In the genomic region with DNA sequence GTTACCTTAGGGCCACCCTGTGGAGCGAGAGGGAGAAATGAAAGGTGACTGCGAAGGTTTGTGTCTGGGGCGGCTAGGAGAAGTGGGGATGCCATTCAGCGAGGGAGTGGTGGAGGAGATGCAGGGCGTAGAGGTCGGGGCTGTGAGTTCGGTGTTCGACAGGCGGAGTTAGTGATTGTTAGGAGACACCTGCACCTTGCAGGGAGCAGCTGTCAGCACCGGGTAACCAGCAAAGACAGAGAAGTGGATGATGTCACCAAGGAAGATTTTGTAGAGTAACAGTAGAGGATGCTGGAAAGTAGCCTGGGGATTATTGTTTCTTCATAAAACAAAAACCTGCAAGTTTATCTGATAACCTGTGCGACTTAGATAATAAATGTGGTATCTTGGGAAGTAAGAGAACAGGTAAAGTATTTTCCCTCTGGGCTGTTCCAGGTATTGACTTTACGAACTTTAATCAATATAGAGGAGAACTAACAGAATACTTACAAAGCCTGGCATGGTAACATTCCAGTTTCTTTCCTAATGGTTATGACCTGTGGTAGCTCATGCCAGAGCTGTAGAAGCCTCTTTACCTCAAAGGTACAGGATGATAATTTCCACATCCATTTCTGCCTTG, we compare ENCODE assay signal across 24 cellular contexts.
A peak's percentile ranks its signal among the peaks of the same experiment; 100 is the strongest.
DNase-seq lines count a peak whose midpoint lies in the region; ATAC-seq, FAIRE-seq and TF ChIP-seq lines count a peak whose summit lies in the region.
"Had no signal": no experiment of that assay in that cellular context is flagged by ENCODE, and none has a peak within 500 bp of the region (broad histone marks: within the 10 kb centered on the region; RNA-seq: fewer than 3 reads in every experiment).

No MANE protein-coding gene starts in this region.

- peaks cover 88% of the 10 kb centered on the region for H3K79me2 ChIP-seq in SK-N-SH (ENCODE audit: insufficient read depth)
- H3K79me2 ChIP-seq in smooth muscle cell (ENCODE audit: low read depth): peaks cover 85% of the 10 kb centered on the region

- H3K4me1 ChIP-seq in SK-N-SH (ENCODE audit: control insufficient read depth in 1 of 2, insufficient read depth in 2 of 2, low read depth in 1 of 2, low read length in 1 of 2): peaks cover 3 to 28% of the 10 kb centered on the region in 2 experiments; a peak in 3 of 4 replicates
- H3K4me1 ChIP-seq in smooth muscle cell (ENCODE audit: low read depth): peaks cover 15% of the 10 kb centered on the region

- H3K4me3 Mint-ChIP-seq in glutamatergic neuron (ENCODE audit: unreplicated experiment): peak overlapping the region; percentile 16
- H3K4me3 Mint-ChIP-seq: activated T-helper 1 cell treated with anti-CD3 and anti-CD28 coated beads, Interleukin-12 subunit alpha, Interleukin-12 subunit beta, Interleukin-2, Interleukin-4 antibody, amounts not matched to agents 30 ng/mL and 10 ng/mL and 1 ng/mL, durations not matched to agents 14 hours and 24 hours and 36 hours; neural crest cell; stimulated activated memory B cell treated with anti-CD40 and anti-IgM and Interleukin-4, amounts not matched to agents 10 μg/mL and 1 μg/mL and 100 μg/mL, for 72 hours had no signal

- no peak for TF ChIP-seq RAD21 in SK-N-SH (IDR thresholded peaks at IDR 0.05; ENCODE audit: low read length)

- CTCF ChIA-PET in SK-N-SH (lab: Yijun Ruan, JAX): interaction anchor here (1.3 to 1.7 kb wide), 2 partner anchors 185 to 413 kb away, joined by 7 to 8 read pairs; no protein-coding TSS in a partner anchor

- no peaks in the 10 kb centered on the region for H3K36me3 Mint-ChIP-seq in glutamatergic neuron (ENCODE audit: unreplicated experiment)
- H3K36me3 Mint-ChIP-seq: stimulated activated memory B cell treated with anti-CD40 and anti-IgM and Interleukin-4, amounts not matched to agents 10 μg/mL and 1 μg/mL and 100 μg/mL, for 72 hours had no signal

- peaks cover 16% of the 10 kb centered on the region for H3F3A ChIP-seq in SK-N-SH (replicated peaks; ENCODE audit: insufficient read depth)
- H3F3A ChIP-seq in smooth muscle cell (ENCODE audit: low read depth): peaks cover 17% of the 10 kb centered on the region

- POLR2A ChIA-PET in SK-N-SH (lab: Yijun Ruan, JAX): no interaction called here

- no peaks in the 10 kb centered on the region for H3K9me2 ChIP-seq in SK-N-SH

- H3K9ac ChIP-seq in SK-N-SH (no peak overlapping the region; the same call in 1 of the 2 replicates), smooth muscle cell (ENCODE audit: low read depth) (no peak overlapping the region)

- H3K4me2 ChIP-seq in SK-N-SH: peak overlapping the region; percentile 49
- H3K4me2 ChIP-seq in smooth muscle cell: peak overlapping the region; percentile 50

- H3K9me3 Mint-ChIP-seq in glutamatergic neuron (ENCODE audit: unreplicated experiment): peaks cover 2% of the 10 kb centered on the region
- H3K9me3 Mint-ChIP-seq: activated T-helper 1 cell treated with anti-CD3 and anti-CD28 coated beads, Interleukin-12 subunit alpha, Interleukin-12 subunit beta, Interleukin-2, Interleukin-4 antibody, amounts not matched to agents 30 ng/mL and 10 ng/mL and 1 ng/mL, durations not matched to agents 14 hours and 24 hours and 36 hours; neural crest cell; stimulated activated memory B cell treated with anti-CD40 and anti-IgM and Interleukin-4, amounts not matched to agents 10 μg/mL and 1 μg/mL and 100 μg/mL, for 72 hours had no signal

- ATAC-seq in SK-N-SH treated with all-trans-retinoic acid at 6 μM for 48 hours: no peak
- ATAC-seq in HG02970 (IDR thresholded peaks at IDR 0.05; ENCODE audit: low FRiP score, unreplicated experiment): no peak
- ATAC-seq: mucosa of descending colon; stimulated activated memory B cell treated with anti-CD40 and anti-IgM and Interleukin-4, amounts not matched to agents 10 μg/mL and 1 μg/mL and 100 μg/mL, for 72 hours had no signal

- TF ChIP-seq CTCF in SK-N-SH (IDR thresholded peaks at IDR 0.05): no peak
- TF ChIP-seq CTCF in glutamatergic neuron (IDR thresholded peaks at IDR 0.05; ENCODE audit: partially characterized antibody, unreplicated experiment): no peak
- no peak for TF ChIP-seq CTCF in smooth muscle cell (IDR thresholded peaks at IDR 0.05; ENCODE audit: borderline replicate concordance, insufficient read depth, poor library complexity, severe bottlenecking)

- H3K4me3 ChIP-seq in SK-N-SH (ENCODE audit: low read depth in 2 of 2, low read length in 1 of 2) (no peak overlapping the region), smooth muscle cell (no peak overlapping the region)
- H3K4me3 ChIP-seq: cardiac muscle cell, mucosa of descending colon, psoas muscle, suprapubic skin had no signal

- 95% methylated on average over 12 of the region's 12 CpGs for WGBS in SK-N-SH (ENCODE audit: low lambda C conversion rate)
- WGBS in smooth muscle cell (ENCODE audit: low lambda C conversion rate): 83% methylated on average over 12 of the region's 12 CpGs

- peak overlapping the region; percentile 36 for H3K27ac Mint-ChIP-seq in glutamatergic neuron (ENCODE audit: unreplicated experiment)
- H3K27ac Mint-ChIP-seq: activated T-helper 1 cell treated with anti-CD3 and anti-CD28 coated beads, Interleukin-12 subunit alpha, Interleukin-12 subunit beta, Interleukin-2, Interleukin-4 antibody, amounts not matched to agents 30 ng/mL and 10 ng/mL and 1 ng/mL, durations not matched to agents 14 hours and 24 hours and 36 hours; stimulated activated memory B cell treated with anti-CD40 and anti-IgM and Interleukin-4, amounts not matched to agents 10 μg/mL and 1 μg/mL and 100 μg/mL, for 72 hours had no signal

- H3K27me3 Mint-ChIP-seq in glutamatergic neuron (ENCODE audit: unreplicated experiment): peaks cover 5% of the 10 kb centered on the region

- no peak for DNase-seq in SK-N-SH
- peak; percentile 5 for DNase-seq in NCI-H146 treated with DMSO at 0.1 percent for 48 hours (lab: John Stamatoyannopoulos, UW; ENCODE audit: unreplicated experiment)
- no peak for DNase-seq in glutamatergic neuron
- no peak for DNase-seq in smooth muscle cell (lab: John Stamatoyannopoulos, UW; ENCODE audit: unreplicated experiment)
- DNase-seq in activated CD4-positive, alpha-beta T cell treated with anti-CD3 and anti-CD28 coated beads for 4 hours: no peak
- DNase-seq in urothelium cell line (ENCODE audit: low spot score): no peak
- DNase-seq: activated naive CD4-positive, alpha-beta T cell treated with anti-CD3 and anti-CD28 coated beads, Interleukin-2, amount 50 U/mL, for 16 hours; amygdala; cortex of kidney; islet precursor cell; mucosa of descending colon; NCI-H2081 treated with DMSO at 0.1 percent for 48 hours; NCI-H526; psoas muscle; small intestine; stimulated activated CD4-positive, alpha-beta T cell treated with anti-CD3 and anti-CD28 coated beads, Interleukin-2, amount 100 ng/mL, for 48 hours had no signal

- FAIRE-seq in urothelium cell line (lab: Jason Lieb, UNC): no peak
- FAIRE-seq: small intestine had no signal

- peaks cover 30% of the 10 kb centered on the region for H3K4me1 Mint-ChIP-seq in glutamatergic neuron (ENCODE audit: low read depth, unreplicated experiment)

- H2AFZ ChIP-seq in SK-N-SH (ENCODE audit: low read depth) (no peak overlapping the region), smooth muscle cell (ENCODE audit: low read depth) (no peak overlapping the region)

- H3K27me3 ChIP-seq in SK-N-SH (ENCODE audit: insufficient read depth) (no peaks in the 10 kb centered on the region), smooth muscle cell (ENCODE audit: low read depth) (no peaks in the 10 kb centered on the region)
- H3K27me3 ChIP-seq: cardiac muscle cell, suprapubic skin had no signal

- H3K36me3 ChIP-seq in SK-N-SH (replicated peaks in 1 of 2; ENCODE audit: control insufficient read depth in 1 of 2, insufficient read depth in 2 of 2, low read length in 1 of 2) (peaks cover 0 to 4% of the 10 kb centered on the region in 2 experiments), smooth muscle cell (ENCODE audit: low read depth) (no peaks in the 10 kb centered on the region)
- H3K36me3 ChIP-seq: cardiac muscle cell, suprapubic skin had no signal

- H3K9me3 ChIP-seq in SK-N-SH (no peaks in the 10 kb centered on the region), smooth muscle cell (replicated peaks; ENCODE audit: low read depth) (no peaks in the 10 kb centered on the region)
- H3K9me3 ChIP-seq: mucosa of descending colon, psoas muscle, suprapubic skin had no signal

- H4K20me1 ChIP-seq in SK-N-SH (ENCODE audit: insufficient read depth) (peaks cover 37% of the 10 kb centered on the region), smooth muscle cell (ENCODE audit: low read depth) (peaks cover 79% of the 10 kb centered on the region)

- H3K27ac ChIP-seq in SK-N-SH (ENCODE audit: low read depth in 2 of 2, low read length in 1 of 2) (peak overlapping the region in 1 of 2 experiments; percentile 77; a peak in 2 of 4 replicates), smooth muscle cell (ENCODE audit: low read depth) (peak overlapping the region; percentile 88)
- H3K27ac ChIP-seq: cardiac muscle cell, psoas muscle, RWPE1, suprapubic skin had no signal

- no peak for TF ChIP-seq EP300 in SK-N-SH (IDR thresholded peaks at IDR 0.05; ENCODE audit: borderline replicate concordance in 1 of 2, low read depth in 1 of 2, low read length in 1 of 2)

TF ChIP-seq in SK-N-SH, 30 proteins besides CTCF, POLR2A, EP300 and RAD21:
- TF ChIP-seq, protein P1, sequence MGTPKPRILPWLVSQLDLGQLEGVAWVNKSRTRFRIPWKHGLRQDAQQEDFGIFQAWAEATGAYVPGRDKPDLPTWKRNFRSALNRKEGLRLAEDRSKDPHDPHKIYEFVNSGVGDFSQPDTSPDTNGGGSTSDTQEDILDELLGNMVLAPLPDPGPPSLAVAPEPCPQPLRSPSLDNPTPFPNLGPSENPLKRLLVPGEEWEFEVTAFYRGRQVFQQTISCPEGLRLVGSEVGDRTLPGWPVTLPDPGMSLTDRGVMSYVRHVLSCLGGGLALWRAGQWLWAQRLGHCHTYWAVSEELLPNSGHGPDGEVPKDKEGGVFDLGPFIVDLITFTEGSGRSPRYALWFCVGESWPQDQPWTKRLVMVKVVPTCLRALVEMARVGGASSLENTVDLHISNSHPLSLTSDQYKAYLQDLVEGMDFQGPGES (IDR thresholded peaks at IDR 0.05; ENCODE audit: low read depth, low read length): no peak
- no peak for TF ChIP-seq TAF1 (IDR thresholded peaks at IDR 0.05; ENCODE audit: borderline replicate concordance, low read depth, low read length)
- TF ChIP-seq TCF12 (IDR thresholded peaks at IDR 0.05): no peak

TF ChIP-seq in SK-N-SH treated with all-trans-retinoic acid at 6 μM for 48 hours, 23 proteins besides CTCF, POLR2A, EP300 and RAD21:
- no peak for TF ChIP-seq TCF4 (CRISPR knock-in tag; IDR thresholded peaks at IDR 0.05; ENCODE audit: borderline replicate concordance)
TF ChIP-seq in SK-N-SH treated with all-trans-retinoic acid at 6 μM for 48 hours: peak in this region for 0.
